10 cellular contexts compared by ENCODE assay signal in the genomic region with DNA sequence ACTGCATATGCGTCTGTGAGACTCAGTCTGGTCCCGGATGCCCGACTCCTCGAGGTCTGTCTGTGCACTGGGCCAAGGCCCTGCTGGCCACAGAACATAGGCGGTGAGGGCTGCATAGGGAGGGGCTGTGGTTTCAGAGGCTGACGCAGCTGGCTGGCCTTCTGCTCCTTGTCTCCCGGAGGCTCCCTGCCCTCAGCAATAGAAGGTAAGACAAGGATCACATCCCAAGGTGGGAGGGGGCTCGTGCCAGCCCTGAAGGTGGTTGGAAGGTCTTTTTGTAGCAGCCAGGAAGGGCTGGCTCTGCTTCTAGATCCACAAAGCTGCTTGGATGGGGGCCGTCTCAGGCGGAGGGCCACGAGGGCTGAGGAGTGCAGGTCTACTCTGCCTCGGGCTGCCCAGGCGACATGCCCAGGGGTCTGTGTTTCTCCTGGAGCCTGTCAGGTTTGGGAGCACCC.
DNase-seq lines count a peak whose midpoint lies in the region; ATAC-seq, FAIRE-seq and TF ChIP-seq lines count a peak whose summit lies in the region.
"Had no signal": no experiment of that assay in that cellular context is flagged by ENCODE, and none has a peak within 500 bp of the region (broad histone marks: within the 10 kb centered on the region; RNA-seq: fewer than 3 reads in every experiment).

No MANE protein-coding gene starts in this region.

- no peak for FAIRE-seq in small intestine (lab: Jason Lieb, UNC)

- H3K9me3 ChIP-seq in RWPE2 (ENCODE audit: severe bottlenecking) (no peaks in the 10 kb centered on the region), skeletal muscle satellite cell (replicated peaks; ENCODE audit: low read length) (peaks cover 4% of the 10 kb centered on the region), small intestine (ENCODE audit: control insufficient read depth, low read depth) (no peaks in the 10 kb centered on the region)
- H3K9me3 ChIP-seq: thoracic aorta had no signal

- H3K4me1 ChIP-seq in RWPE2 (ENCODE audit: insufficient read depth, poor library complexity, severe bottlenecking) (peaks cover 13% of the 10 kb centered on the region), skeletal muscle satellite cell (ENCODE audit: control insufficient read depth, insufficient read depth, low read length) (no peaks in the 10 kb centered on the region), small intestine (ENCODE audit: control insufficient read depth in 2 of 2, insufficient read depth in 1 of 2, low read depth in 1 of 2, low read length in 1 of 2) (no peaks in the 10 kb centered on the region)

- DNase-seq in GOT3 (lab: John Stamatoyannopoulos, UW), result peak; percentile 59
- DNase-seq in RWPE2 (ENCODE audit: low spot score), result peak; percentile 92
- DNase-seq in glomerular visceral epithelial cell (ENCODE audit: extremely low spot score), result peak; percentile 65
- DNase-seq in GM10266 (ENCODE audit: extremely low spot score), result no peak
- DNase-seq in small intestine, result no peak
- no peak for DNase-seq in superior temporal gyrus (ENCODE audit: extremely low spot score)
- DNase-seq: cerebellar nuclear complex had no signal

- 51 to 66% (median 56%) methylated on average over 13 of the region's 13 CpGs for WGBS in small intestine, 3 donors

- H3K27ac ChIP-seq in RWPE2 (ENCODE audit: poor library complexity, severe bottlenecking), result peak overlapping the region; percentile 76
- H3K27ac ChIP-seq in small intestine (ENCODE audit: low read depth in 1 of 2, low read length in 1 of 2), result no peak overlapping the region
- H3K27ac ChIP-seq: thoracic aorta had no signal

- peak overlapping the region; percentile 16 for H3K4me3 ChIP-seq in RWPE2 (ENCODE audit: severe bottlenecking)
- H3K4me3 ChIP-seq in skeletal muscle satellite cell (ENCODE audit: low read length), result no peak overlapping the region
- H3K4me3 ChIP-seq in small intestine (ENCODE audit: low read depth in 1 of 2, low read length in 2 of 2), result no peak overlapping the region
- H3K4me3 ChIP-seq: thoracic aorta had no signal

- H3K27me3 ChIP-seq in RWPE2 (ENCODE audit: insufficient read depth, poor library complexity, severe bottlenecking) (no peaks in the 10 kb centered on the region), skeletal muscle satellite cell (ENCODE audit: control insufficient read depth, insufficient read depth, low read length) (no peaks in the 10 kb centered on the region), small intestine (ENCODE audit: control insufficient read depth in 2 of 2, insufficient read depth in 2 of 2, low read length in 2 of 2) (peaks cover 0 to 2% of the 10 kb centered on the region in 2 donors)

- H3K9ac ChIP-seq in skeletal muscle satellite cell (ENCODE audit: low read depth, low read length), result no peak overlapping the region

- ATAC-seq in RWPE2 (ENCODE audit: low read depth), result peak; percentile 96
- no peak for ATAC-seq in HG03521 (IDR thresholded peaks at IDR 0.05; ENCODE audit: unreplicated experiment)

- H3K36me3 ChIP-seq in RWPE2 (ENCODE audit: low read depth) (no peaks in the 10 kb centered on the region), skeletal muscle satellite cell (ENCODE audit: insufficient read depth, low read length) (no peaks in the 10 kb centered on the region), small intestine (ENCODE audit: control insufficient read depth in 2 of 2, insufficient read depth in 2 of 2, low read length in 2 of 2) (no peaks in the 10 kb centered on the region)
- H3K36me3 ChIP-seq: thoracic aorta had no signal

- H3K4me2 ChIP-seq in skeletal muscle satellite cell (ENCODE audit: low read length), result peak overlapping the region; percentile 67

- no peak for TF ChIP-seq CTCF in RWPE2 (IDR thresholded peaks at IDR 0.05; ENCODE audit: poor library complexity, severe bottlenecking)
- TF ChIP-seq CTCF in GM10266 (IDR thresholded peaks at IDR 0.05; ENCODE audit: control insufficient read depth, insufficient read depth, low read depth, missing control alignments), result no peak

Comparison
In these comparisons a context has a peak if more than half of its experiments do, and no peak if none do; other contexts are left out.
1. DNase-seq: peak in GOT3 (single experiment), RWPE2 (single experiment) and glomerular visceral epithelial cell (single experiment); none in GM10266 (single experiment), small intestine (single experiment) and superior temporal gyrus (single experiment).